8 cellular contexts compared by ENCODE assay signal in the genomic region with DNA sequence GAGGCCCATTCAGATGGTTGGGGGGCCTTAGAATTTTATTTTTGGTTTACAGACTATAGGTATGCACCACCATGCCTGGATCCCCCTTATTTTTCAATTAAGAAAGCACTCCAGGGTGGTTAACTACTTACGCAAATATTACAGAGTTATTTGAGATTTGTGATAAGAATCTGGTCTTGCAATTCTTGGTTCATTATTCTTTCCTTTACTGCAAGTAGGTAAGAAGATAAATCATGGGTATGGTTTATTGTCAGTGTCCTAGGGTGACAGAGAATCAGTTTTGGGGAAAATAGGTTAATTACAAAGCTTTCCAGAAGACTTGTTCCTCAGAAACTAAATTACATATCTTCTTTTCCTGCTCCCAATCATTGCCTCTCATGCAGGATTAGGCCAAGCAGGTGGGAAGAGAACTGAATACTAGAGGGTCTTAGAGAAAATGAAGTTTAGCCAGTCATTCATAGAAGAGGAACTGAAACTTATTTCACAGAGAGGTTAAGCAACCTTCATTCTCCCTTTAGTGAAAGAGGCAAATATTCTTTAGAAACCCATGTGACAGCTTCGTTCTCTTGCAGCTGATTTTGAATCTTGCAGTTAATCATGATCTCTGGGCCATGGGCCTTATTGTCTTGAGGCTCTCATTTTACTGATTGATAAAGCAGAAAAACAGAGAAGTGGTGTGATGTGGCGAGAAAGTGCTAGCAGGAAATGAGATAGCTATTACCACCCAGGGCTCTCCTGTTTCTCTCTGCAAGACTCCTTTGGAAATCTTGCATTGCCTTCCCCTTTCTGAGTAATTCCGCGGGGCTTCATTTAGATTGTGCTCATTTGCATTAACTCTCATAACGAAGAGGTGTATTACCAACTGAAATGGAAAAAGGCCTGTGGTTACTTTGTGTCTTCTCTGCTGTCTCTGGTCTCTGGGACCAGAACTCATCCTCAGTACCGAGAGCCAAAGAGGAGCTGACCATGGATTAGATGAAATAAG. TPM values are rescaled to one million over a fixed set of nuclear protein-coding genes. Genes with fewer than 3 reads are reported as not detected.
DNase-seq lines count a peak whose midpoint lies in the region; ATAC-seq, FAIRE-seq and TF ChIP-seq lines count a peak whose summit lies in the region.
"Had no signal": no experiment of that assay in that cellular context is flagged by ENCODE, and none has a peak within 500 bp of the region (broad histone marks: within the 10 kb centered on the region; RNA-seq: fewer than 3 reads in every experiment).

No MANE protein-coding gene starts in this region.

- no peaks in the 10 kb centered on the region for H3K9me2 ChIP-seq in OCI-LY1 (ENCODE audit: low read depth, low read length)

- peak overlapping the region; percentile 62 for H3K9ac ChIP-seq in OCI-LY1 (ENCODE audit: low read length)

- H3K27me3 Mint-ChIP-seq in natural killer cell treated with Interleukin-12 subunit alpha and Interleukin-12 subunit beta and Interleukin-15 and Interleukin-18, amount 100 ng/mL, for 72 hours: peaks cover 15 to 18% of the 10 kb centered on the region in 2 donors

- ATAC-seq in HG02884 (IDR thresholded peaks at IDR 0.05; ENCODE audit: unreplicated experiment): peak; percentile 91
- ATAC-seq in natural killer cell treated with Interleukin-12 subunit alpha and Interleukin-12 subunit beta and Interleukin-15 and Interleukin-18, amount 100 ng/mL, for 72 hours: peak; percentile 75 to 76

- peak; percentile 56 for DNase-seq in GM19239 (ENCODE audit: insufficient read length, low spot score)
- no peak for DNase-seq in natural killer cell treated with Interleukin-12 subunit alpha and Interleukin-12 subunit beta and Interleukin-15 and Interleukin-18, amount 100 ng/mL, for 72 hours (ENCODE audit: low spot score)
- DNase-seq in foreskin fibroblast: no peak
- DNase-seq in HuH-7.5 (ENCODE audit: low spot score): no peak
- no peak for DNase-seq in head of caudate nucleus

- no peaks in the 10 kb centered on the region for H4K20me1 ChIP-seq in OCI-LY1 (ENCODE audit: insufficient read depth, low read length)

- H3K27me3 ChIP-seq in OCI-LY1 (ENCODE audit: insufficient read depth, low read length): no peaks in the 10 kb centered on the region
- H3K27me3 ChIP-seq: Peyer's patch had no signal

- H3K4me3 Mint-ChIP-seq in natural killer cell treated with Interleukin-12 subunit alpha and Interleukin-12 subunit beta and Interleukin-15 and Interleukin-18, amount 100 ng/mL, for 72 hours: peak overlapping the region; percentile 65

- peak; percentile 98 for FAIRE-seq in GM19239 (lab: Jason Lieb, UNC)

- H3K4me3 ChIP-seq in OCI-LY1 (ENCODE audit: low read depth, low read length, poor library complexity, severe bottlenecking) (peak overlapping the region; percentile 48), foreskin fibroblast (ENCODE audit: low read depth in 1 of 2, low read length in 2 of 2) (no peak overlapping the region)
- H3K4me3 ChIP-seq: Peyer's patch had no signal

- intact Hi-C loops in head of caudate nucleus (cut with DNase I): no loop called here

- no peak for TF ChIP-seq CTCF in OCI-LY1 (IDR thresholded peaks at IDR 0.05; ENCODE audit: low read length)
- no peak for TF ChIP-seq CTCF in foreskin fibroblast (IDR thresholded peaks at IDR 0.05; ENCODE audit: low read depth, low read length)

- no peaks in the 10 kb centered on the region for H3K9me3 Mint-ChIP-seq in natural killer cell treated with Interleukin-12 subunit alpha and Interleukin-12 subunit beta and Interleukin-15 and Interleukin-18, amount 100 ng/mL, for 72 hours

- no peaks in the 10 kb centered on the region for H3K36me3 ChIP-seq in OCI-LY1 (ENCODE audit: insufficient read depth, low read length)
- H3K36me3 ChIP-seq: Peyer's patch had no signal

- no peaks in the 10 kb centered on the region for H3K36me3 Mint-ChIP-seq in natural killer cell treated with Interleukin-12 subunit alpha and Interleukin-12 subunit beta and Interleukin-15 and Interleukin-18, amount 100 ng/mL, for 72 hours

- H3K9me3 ChIP-seq in OCI-LY1 (ENCODE audit: low read length): no peaks in the 10 kb centered on the region
- H3K9me3 ChIP-seq: Peyer's patch had no signal

- peak overlapping the region; percentile 68 to 71 for H3K27ac Mint-ChIP-seq in natural killer cell treated with Interleukin-12 subunit alpha and Interleukin-12 subunit beta and Interleukin-15 and Interleukin-18, amount 100 ng/mL, for 72 hours

- peaks cover 15 to 21% of the 10 kb centered on the region in 2 donors for H3K4me1 Mint-ChIP-seq in natural killer cell treated with Interleukin-12 subunit alpha and Interleukin-12 subunit beta and Interleukin-15 and Interleukin-18, amount 100 ng/mL, for 72 hours (ENCODE audit: low read depth in 2 of 2)

- H3K79me2 ChIP-seq in OCI-LY1 (ENCODE audit: insufficient read depth, low read length): no peaks in the 10 kb centered on the region

- 0 out of 2 replicates have a peak, but pooled peaks cover 4% of the 10 kb centered on the region for H3F3A ChIP-seq in OCI-LY1 (ENCODE audit: insufficient read depth, low read length)

- H2AFZ ChIP-seq in OCI-LY1 (ENCODE audit: low read length): no peak overlapping the region

- H3K4me2 ChIP-seq in OCI-LY1 (ENCODE audit: low read length): peak overlapping the region; percentile 68

- peak overlapping the region; percentile 97 for H3K27ac ChIP-seq in OCI-LY1 (ENCODE audit: low read depth, low read length, poor library complexity, severe bottlenecking)

- peaks cover 49% of the 10 kb centered on the region for H3K4me1 ChIP-seq in OCI-LY1 (ENCODE audit: insufficient read depth, low read length, severe bottlenecking)
- H3K4me1 ChIP-seq: Peyer's patch had no signal

RNA-seq across cellular contexts. Expression of gene ARHGAP25, which starts 44.8 kb away (rescaled TPM):
- 100 to 1,000 TPM; 121 to 170 TPM for total RNA-seq in natural killer cell treated with Interleukin-12 subunit alpha and Interleukin-12 subunit beta and Interleukin-15 and Interleukin-18, amount 100 ng/mL, for 72 hours

RNA-seq across cellular contexts. Expression of gene PROKR1, which starts 46.5 kb away (rescaled TPM):
- not detected for total RNA-seq in natural killer cell treated with Interleukin-12 subunit alpha and Interleukin-12 subunit beta and Interleukin-15 and Interleukin-18, amount 100 ng/mL, for 72 hours
- total RNA-seq: Peyer's patch had no signal
